9 cellular contexts compared by ENCODE assay signal in the genomic region with DNA sequence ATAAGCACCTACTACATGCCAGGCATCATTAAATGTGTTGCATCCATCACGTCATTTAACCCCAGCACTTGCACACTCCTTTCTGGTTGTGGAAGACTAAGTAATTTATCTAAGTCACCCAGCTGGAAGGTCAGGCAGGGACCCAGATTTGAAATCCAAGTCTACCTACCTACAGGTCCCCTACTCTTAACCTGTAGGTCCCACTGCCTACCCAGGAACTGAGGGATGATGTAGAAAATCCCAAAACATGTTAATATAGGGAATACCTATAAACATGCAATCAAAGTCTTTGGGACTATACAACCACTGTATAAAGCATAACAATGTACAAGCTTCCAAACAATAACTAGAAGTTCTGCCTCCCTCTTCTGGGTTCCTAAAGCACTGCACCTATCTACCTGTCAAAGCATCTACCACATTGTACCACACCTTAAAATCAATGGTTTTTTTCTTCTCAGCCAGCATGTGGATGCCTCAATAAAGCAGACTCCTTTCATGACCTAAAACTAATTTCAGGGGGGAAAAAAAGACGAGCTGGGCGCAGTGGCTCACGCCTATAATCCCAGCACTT. TPM values are rescaled to one million over a fixed set of nuclear protein-coding genes. Genes with fewer than 3 reads are reported as not detected.
DNase-seq lines count a peak whose midpoint lies in the region; ATAC-seq and TF ChIP-seq lines count a peak whose summit lies in the region.
"Had no signal": no experiment of that assay in that cellular context is flagged by ENCODE, and none has a peak within 500 bp of the region (broad histone marks: within the 10 kb centered on the region; RNA-seq: fewer than 3 reads in every experiment).

No MANE protein-coding gene starts in this region.

- POLR2A ChIA-PET in activated CD8-positive, alpha-beta T cell treated with anti-CD3 and anti-CD28 coated beads for 36 hours (lab: Charles Lee): no interaction called here
- POLR2A ChIA-PET in activated CD8-positive, alpha-beta T cell treated with anti-CD3 and anti-CD28 coated beads, Interleukin-2, amount 10 ng/mL, durations not matched to agents 7 days and 5 days (lab: Charles Lee): no interaction called here

- CTCF ChIA-PET in activated CD8-positive, alpha-beta T cell treated with anti-CD3 and anti-CD28 coated beads for 36 hours (lab: Charles Lee): interaction anchor here (2.3 to 13.9 kb wide), 2 partner anchors 18 to 174 kb away, joined by 7 to 392 read pairs; no protein-coding TSS in a partner anchor
- CTCF ChIA-PET in activated CD8-positive, alpha-beta T cell treated with anti-CD3 and anti-CD28 coated beads, Interleukin-2, amount 10 ng/mL, durations not matched to agents 7 days and 5 days (lab: Charles Lee): interaction anchor here (1.4 to 14.8 kb wide), 3 partner anchors 171 to 322 kb away, joined by 3 to 457 read pairs (median 8); no protein-coding TSS in a partner anchor

- TF ChIP-seq CTCF in activated CD8-positive, alpha-beta T cell treated with anti-CD3 and anti-CD28 coated beads for 36 hours (IDR thresholded peaks at IDR 0.05): peak; percentile 15

- intact Hi-C loops in activated CD8-positive, alpha-beta T cell treated with anti-CD3 and anti-CD28 coated beads for 36 hours (cut with micrococcal nuclease): no loop called here

- H3K27me3 Mint-ChIP-seq in activated CD8-positive, alpha-beta T cell treated with anti-CD3 and anti-CD28 coated beads for 36 hours: peaks cover 40% of the 10 kb centered on the region
- peaks cover 52% of the 10 kb centered on the region for H3K27me3 Mint-ChIP-seq in activated CD8-positive, alpha-beta T cell treated with anti-CD3 and anti-CD28 coated beads, Interleukin-2, amount 10 ng/mL, durations not matched to agents 7 days and 5 days (ENCODE audit: low read depth)

- no peak overlapping the region for H3K4me3 Mint-ChIP-seq in activated CD8-positive, alpha-beta T cell treated with anti-CD3 and anti-CD28 coated beads for 36 hours
- no peak overlapping the region for H3K4me3 Mint-ChIP-seq in activated CD8-positive, alpha-beta T cell treated with anti-CD3 and anti-CD28 coated beads, Interleukin-2, amount 10 ng/mL, durations not matched to agents 7 days and 5 days

- no peaks in the 10 kb centered on the region for H3K36me3 Mint-ChIP-seq in activated CD8-positive, alpha-beta T cell treated with anti-CD3 and anti-CD28 coated beads for 36 hours (ENCODE audit: low read depth)
- no peaks in the 10 kb centered on the region for H3K36me3 Mint-ChIP-seq in activated CD8-positive, alpha-beta T cell treated with anti-CD3 and anti-CD28 coated beads, Interleukin-2, amount 10 ng/mL, durations not matched to agents 7 days and 5 days (ENCODE audit: low read depth)

- no peak overlapping the region for H3K27ac Mint-ChIP-seq in activated CD8-positive, alpha-beta T cell treated with anti-CD3 and anti-CD28 coated beads for 36 hours
- no peak overlapping the region for H3K27ac Mint-ChIP-seq in activated CD8-positive, alpha-beta T cell treated with anti-CD3 and anti-CD28 coated beads, Interleukin-2, amount 10 ng/mL, durations not matched to agents 7 days and 5 days

- H3K9me3 Mint-ChIP-seq in activated CD8-positive, alpha-beta T cell treated with anti-CD3 and anti-CD28 coated beads for 36 hours: peaks cover 4% of the 10 kb centered on the region
- H3K9me3 Mint-ChIP-seq in activated CD8-positive, alpha-beta T cell treated with anti-CD3 and anti-CD28 coated beads, Interleukin-2, amount 10 ng/mL, durations not matched to agents 7 days and 5 days (ENCODE audit: insufficient read depth): peaks cover 6% of the 10 kb centered on the region

- peaks cover 9% of the 10 kb centered on the region for H3K4me1 Mint-ChIP-seq in activated CD8-positive, alpha-beta T cell treated with anti-CD3 and anti-CD28 coated beads for 36 hours (ENCODE audit: low read depth)
- H3K4me1 Mint-ChIP-seq in activated CD8-positive, alpha-beta T cell treated with anti-CD3 and anti-CD28 coated beads, Interleukin-2, amount 10 ng/mL, durations not matched to agents 7 days and 5 days (ENCODE audit: low read depth): peaks cover 25% of the 10 kb centered on the region

- ATAC-seq in activated CD8-positive, alpha-beta T cell treated with anti-CD3 and anti-CD28 coated beads for 36 hours: no peak
- no peak for ATAC-seq in activated CD8-positive, alpha-beta T cell treated with anti-CD3 and anti-CD28 coated beads, Interleukin-2, amount 10 ng/mL, durations not matched to agents 7 days and 5 days
- ATAC-seq in HG03039 (IDR thresholded peaks at IDR 0.05; ENCODE audit: unreplicated experiment) (no peak), GM18520 (IDR thresholded peaks at IDR 0.05; ENCODE audit: unreplicated experiment) (no peak)

- no peak for DNase-seq in activated CD8-positive, alpha-beta T cell treated with anti-CD3 and anti-CD28 coated beads for 36 hours
- DNase-seq in activated CD8-positive, alpha-beta T cell treated with anti-CD3 and anti-CD28 coated beads, Interleukin-2, amount 10 ng/mL, durations not matched to agents 7 days and 5 days: no peak
- DNase-seq in NCI-H69 (lab: John Stamatoyannopoulos, UW) (peak; percentile 37), dermis microvascular lymphatic vessel endothelial cell (ENCODE audit: low read depth in 2 of 2) (peak; percentile 54 to 55), renal cortical epithelial cell (ENCODE audit: low read depth) (peak; percentile 81)
- no peak for DNase-seq in NK-92 treated with Interleukin-12 subunit alpha and Interleukin-12 subunit beta, amount 100 ng/mL, for 24 hours (lab: John Stamatoyannopoulos, UW)
- DNase-seq: NCI-H524 treated with DMSO at 0.1 percent for 48 hours had no signal

RNA-seq across cellular contexts. Expression of gene IL6, which starts 5.6 kb away (rescaled TPM):
- total RNA-seq in activated CD8-positive, alpha-beta T cell treated with anti-CD3 and anti-CD28 coated beads for 36 hours: not detected
- under 1 TPM in 1 of 2 experiments, not detected in 1; 0.65 TPM for total RNA-seq in activated CD8-positive, alpha-beta T cell treated with anti-CD3 and anti-CD28 coated beads, Interleukin-2, amount 10 ng/mL, durations not matched to agents 7 days and 5 days
- total RNA-seq in dermis microvascular lymphatic vessel endothelial cell: 0.25 and 0.39 TPM in 2 replicates
- total RNA-seq in renal cortical epithelial cell: 52.3 and 84.2 TPM in 2 replicates

Comparison
In these comparisons a context has a peak if more than half of its experiments do, and no peak if none do; other contexts are left out.
1. DNase-seq: peak in NCI-H69 (single experiment), dermis microvascular lymphatic vessel endothelial cell (2 of 2) and renal cortical epithelial cell (single experiment); none in activated CD8-positive, alpha-beta T cell treated with anti-CD3 and anti-CD28 coated beads for 36 hours (single experiment), activated CD8-positive, alpha-beta T cell treated with anti-CD3 and anti-CD28 coated beads, Interleukin-2, amount 10 ng/mL, durations not matched to agents 7 days and 5 days (single experiment) and NK-92 treated with Interleukin-12 subunit alpha and Interleukin-12 subunit beta, amount 100 ng/mL, for 24 hours (single experiment).
2. RNA of gene IL6, which starts 5.6 kb away (total RNA-seq): 52.3 to 84.2 TPM in renal cortical epithelial cell; 0.65 TPM in activated CD8-positive, alpha-beta T cell treated with anti-CD3 and anti-CD28 coated beads, Interleukin-2, amount 10 ng/mL, durations not matched to agents 7 days and 5 days, 0.25 to 0.39 TPM in dermis microvascular lymphatic vessel endothelial cell and not detected in activated CD8-positive, alpha-beta T cell treated with anti-CD3 and anti-CD28 coated beads for 36 hours; every median in the first group is over 10 times any median in the second.